Comparison of ENCODE assay signal across 8 cellular contexts in the genomic region with DNA sequence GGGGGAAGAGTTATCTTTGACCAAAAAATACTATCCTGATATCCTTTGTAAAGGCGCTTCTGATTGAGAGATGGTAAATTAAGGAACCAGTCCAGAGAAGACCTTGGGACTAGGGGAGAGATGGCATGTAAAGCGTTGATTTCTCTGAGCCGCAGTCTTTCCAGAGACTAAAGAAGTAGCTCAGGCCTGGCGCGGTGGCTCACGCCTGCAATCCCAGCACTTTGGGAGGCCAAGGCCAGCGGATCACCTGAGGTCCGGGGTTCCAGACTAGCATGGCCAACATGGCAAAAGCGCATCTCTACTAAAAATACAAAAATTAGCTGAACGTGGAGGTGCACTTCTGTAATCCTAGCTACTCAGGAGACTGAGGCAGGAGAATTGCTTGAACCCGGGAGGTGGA. TPM values are rescaled to one million over a fixed set of nuclear protein-coding genes. Genes with fewer than 3 reads are reported as not detected.
DNase-seq lines count a peak whose midpoint lies in the region; ATAC-seq, FAIRE-seq and TF ChIP-seq lines count a peak whose summit lies in the region.

No MANE protein-coding gene starts in this region.

- in situ Hi-C loops in HepG2 (cut with HindIII; ENCODE audit: extremely low pct_ligation_motif_present, low pct_unique_long_range_greater_than_20kb) (no loop called here), brain microvascular endothelial cell (cut with HindIII; ENCODE audit: low pct_ligation_motif_present, low sequenced_read_pairs) (no loop called here)

- peak overlapping the region; percentile 99 for H3K9ac ChIP-seq in HepG2 (ENCODE audit: insufficient read depth, low read depth, low read length)

- ATAC-seq in HepG2, result no peak
- ATAC-seq in right lobe of liver, result no peak

- BruUV-seq in HepG2 (replicated peaks; lab: Mats Ljungman, UMichigan), result no TSS peak

- no peak for FAIRE-seq in HepG2 (lab: Jason Lieb, UNC)

- no peak overlapping the region for H2AFZ ChIP-seq in HepG2 (ENCODE audit: low read length)

- no peak for TF ChIP-seq CTCF in HepG2 (CRISPR knock-in tag; IDR thresholded peaks at IDR 0.05)
- no peak for TF ChIP-seq CTCF in right lobe of liver (IDR thresholded peaks at IDR 0.05)
- TF ChIP-seq CTCF in brain microvascular endothelial cell (IDR thresholded peaks at IDR 0.05; ENCODE audit: low read depth, low read length, missing control alignments), result no peak

- no peak for DNase-seq in HepG2 (ENCODE audit: low spot score)
- DNase-seq in right lobe of liver, result no peak
- no peak for DNase-seq in brain microvascular endothelial cell
- no peak for DNase-seq in activated gamma-delta T cell treated with Interleukin-2 at 50 U/mL for 16 hours
- DNase-seq in COLO668 (lab: John Stamatoyannopoulos, UW; ENCODE audit: unreplicated experiment), result no peak
- no peak for DNase-seq in NOMO-1 treated with dmso at 0.1 percent for 144 hours (lab: John Stamatoyannopoulos, UW; ENCODE audit: unreplicated experiment)
- DNase-seq in NCI-H2171 treated with DMSO at 0.1 percent for 48 hours (lab: John Stamatoyannopoulos, UW), result no peak

- 83% methylated on average over 11 of the region's 11 CpGs for WGBS in HepG2 (ENCODE audit: low lambda C conversion rate)
- 79% methylated on average over 11 of the region's 11 CpGs for WGBS in right lobe of liver (ENCODE audit: insufficient coverage, low coverage, low lambda C conversion rate, missing lambda C conversion rate)
- 93 to 97% methylated on average over 8 to 11 of the region's 11 CpGs for WGBS in mesodermal cell (ENCODE audit: insufficient coverage in 2 of 2), 2 experiments

- POLR2A ChIA-PET in HepG2 (lab: Yijun Ruan, JAX), result interaction anchor here (1.2 to 6.2 kb wide), 2 partner anchors 10 to 14 kb away, joined by 4 to 47 read pairs; no protein-coding TSS in a partner anchor

- peaks cover 81% of the 10 kb centered on the region for H3K79me2 ChIP-seq in HepG2 (ENCODE audit: insufficient read depth, low read length)

- TF ChIP-seq EP300 in HepG2 (IDR thresholded peaks at IDR 0.05; ENCODE audit: low read depth in 2 of 2, low read length in 2 of 2) (no peak), HepG2 (CRISPR knock-in tag; IDR thresholded peaks at IDR 0.05; ENCODE audit: borderline replicate concordance) (no peak)

- H3K27ac ChIP-seq in HepG2 (ENCODE audit: extremely low read length, insufficient read depth, low read length) (peak overlapping the region; percentile 88), right lobe of liver (no peak overlapping the region), brain microvascular endothelial cell (peak overlapping the region; percentile 83), mesodermal cell (ENCODE audit: low read depth, low read length, severe bottlenecking) (peak overlapping the region; percentile 93)

- H3K36me3 ChIP-seq in HepG2 (replicated peaks in 1 of 2; ENCODE audit: control insufficient read depth in 1 of 2, insufficient read depth in 2 of 2, low read length in 2 of 2), result peaks cover 0 to 8% of the 10 kb centered on the region in 2 experiments; a peak in 3 of 5 replicates
- no peaks in the 10 kb centered on the region for H3K36me3 ChIP-seq in right lobe of liver
- no peaks in the 10 kb centered on the region for H3K36me3 ChIP-seq in brain microvascular endothelial cell (replicated peaks)
- H3K36me3 ChIP-seq in mesodermal cell (ENCODE audit: control insufficient read depth, insufficient read depth, low read length), result peaks cover 42% of the 10 kb centered on the region

- H3K4me3 ChIP-seq in HepG2 (replicated peaks in 1 of 3; ENCODE audit: insufficient read depth in 1 of 3, low read depth in 2 of 3, low read length in 3 of 3), result peak overlapping the region; percentile 97 to 99 (median 97)
- H3K4me3 ChIP-seq in right lobe of liver, result peak overlapping the region in 1 of 3 donors; percentile 96
- H3K4me3 ChIP-seq in brain microvascular endothelial cell (ENCODE audit: low read depth, low read length), result peak overlapping the region; percentile 91
- H3K4me3 ChIP-seq in mesodermal cell (ENCODE audit: extremely low read depth, insufficient read depth, low read length, poor library complexity, severe bottlenecking), result peak overlapping the region; percentile 99

- peaks cover 45% of the 10 kb centered on the region for H3K4me1 ChIP-seq in HepG2 (ENCODE audit: insufficient read depth, low read length)
- peaks cover 0 to 38% (median 12%) of the 10 kb centered on the region in 4 donors for H3K4me1 ChIP-seq in right lobe of liver
- peaks cover 25% of the 10 kb centered on the region for H3K4me1 ChIP-seq in mesodermal cell (ENCODE audit: control insufficient read depth, insufficient read depth, low read length, poor library complexity, severe bottlenecking)

- TF ChIP-seq POLR2A in HepG2 (IDR thresholded peaks at IDR 0.05; ENCODE audit: insufficient read depth in 1 of 2, low read depth in 2 of 2, low read length in 2 of 2) (no peak), right lobe of liver (IDR thresholded peaks at IDR 0.05) (no peak)

- no peaks in the 10 kb centered on the region for H3K9me3 ChIP-seq in HepG2 (ENCODE audit: low read length)
- no peaks in the 10 kb centered on the region for H3K9me3 ChIP-seq in right lobe of liver
- no peaks in the 10 kb centered on the region for H3K9me3 ChIP-seq in mesodermal cell (ENCODE audit: control insufficient read depth, low read length)

- peaks cover 36% of the 10 kb centered on the region for H4K20me1 ChIP-seq in HepG2 (ENCODE audit: insufficient read depth, low read length)

- intact Hi-C loops in HepG2 (cut with micrococcal nuclease; ENCODE audit: unreplicated experiment), result no loop called here
- intact Hi-C loops in right lobe of liver (cut with DNase I), result no loop called here

- CTCF ChIA-PET in HepG2 (lab: Yijun Ruan, JAX; ENCODE audit: low intra/inter-chr PET ratio, low total read pairs), result no interaction called here

- H3K4me2 ChIP-seq in HepG2 (ENCODE audit: low read depth, low read length), result peak overlapping the region; percentile 85

- TF ChIP-seq RAD21 in HepG2 (CRISPR knock-in tag; IDR thresholded peaks at IDR 0.05), result no peak

- H3K27me3 ChIP-seq in HepG2 (ENCODE audit: control insufficient read depth in 1 of 2, insufficient read depth in 2 of 2, low read length in 2 of 2), result no peaks in the 10 kb centered on the region; a peak in 1 of 5 replicates
- no peaks in the 10 kb centered on the region for H3K27me3 ChIP-seq in right lobe of liver
- no peaks in the 10 kb centered on the region for H3K27me3 ChIP-seq in brain microvascular endothelial cell (replicated peaks)

RNA-seq across cellular contexts. Expression of gene CENPT, which starts 0.6 kb away (rescaled TPM):
- total RNA-seq in HepG2 (2016; rRNA removed; fragmentation: Illumina TruSeq; extraction: Trizol) (24.8 and 43.3 TPM in 2 replicates), right lobe of liver (10 to 100 TPM; 12.2 to 21.1 (median 18.2) TPM)
- 11.2 and 11.7 TPM in 2 replicates for total RNA-seq in HepG2 (2016; cell fraction: cytosol; rRNA removed; fragmentation: Illumina TruSeq; extraction: Trizol; ENCODE audit: low read depth)
- total RNA-seq in HepG2 (2016; cell fraction: insoluble cytoplasmic fraction; rRNA removed; fragmentation: Illumina TruSeq; extraction: Trizol), result 22.8 and 43.9 TPM in 2 replicates
- total RNA-seq in HepG2 (2016; cell fraction: membrane; rRNA removed; fragmentation: Illumina TruSeq; extraction: Trizol), result 7.4 and 8.2 TPM in 2 replicates
- total RNA-seq in HepG2 (2016; cell fraction: nucleus; rRNA removed; fragmentation: Illumina TruSeq; extraction: Trizol), result 43.8 and 49.8 TPM in 2 replicates
- polyA plus RNA-seq in HepG2 (2011; rRNA removed), result 40.9 and 51.3 TPM in 2 replicates
- polyA plus RNA-seq in HepG2 (2011; cell fraction: cytosol; rRNA removed), result 17.4 and 28.9 TPM in 2 replicates
- 414 and 516 TPM in 2 replicates for polyA plus RNA-seq in HepG2 (2011; cell fraction: nucleus; rRNA removed)
- 22.1 and 28.1 TPM in 2 replicates for polyA plus RNA-seq in HepG2 (2012)
- polyA plus RNA-seq in HepG2 (2016; cell fraction: cytosol; fragmentation: Illumina TruSeq; extraction: Trizol; ENCODE audit: low read depth), result 3.3 and 4.0 TPM in 2 replicates
- polyA plus RNA-seq in HepG2 (2016; cell fraction: insoluble cytoplasmic fraction; fragmentation: Illumina TruSeq; extraction: Trizol; ENCODE audit: low read depth), result 22.0 and 24.2 TPM in 2 replicates
- 4.4 and 6.6 TPM in 2 replicates for polyA plus RNA-seq in HepG2 (2016; cell fraction: membrane; fragmentation: Illumina TruSeq; extraction: Trizol; ENCODE audit: low read depth)
- 153 and 170 TPM in 2 replicates for polyA plus RNA-seq in HepG2 (2016; cell fraction: nucleus; fragmentation: Illumina TruSeq; extraction: Trizol; ENCODE audit: insufficient read depth, low read depth)
- 38.6 and 47.8 TPM in 2 replicates for polyA minus RNA-seq in HepG2 (2011; rRNA and poly(A)+ RNA removed; ENCODE audit: low replicate concordance)
- 8.8 and 11.4 TPM in 2 replicates for polyA minus RNA-seq in HepG2 (2011; cell fraction: cytosol; rRNA and poly(A)+ RNA removed)
- polyA minus RNA-seq in HepG2 (2011; cell fraction: nucleus; rRNA and poly(A)+ RNA removed), result 35.9 and 44.5 TPM in 2 replicates
- 46.2 TPM for polyA plus RNA-seq in mesodermal cell (2013, experiment 1 of 2)
- polyA plus RNA-seq in mesodermal cell (2013, experiment 2 of 2), result 39.0 TPM

RNA-seq across cellular contexts. Expression of gene NUTF2, which starts 1.4 kb away (rescaled TPM):
- total RNA-seq in HepG2 (2016; rRNA removed; fragmentation: Illumina TruSeq; extraction: Trizol) (214 and 224 TPM in 2 replicates), right lobe of liver (10 to 100 TPM; 23.4 to 67.8 (median 33.9) TPM)
- 79.7 and 100.0 TPM in 2 replicates for total RNA-seq in HepG2 (2016; cell fraction: cytosol; rRNA removed; fragmentation: Illumina TruSeq; extraction: Trizol; ENCODE audit: low read depth)
- total RNA-seq in HepG2 (2016; cell fraction: insoluble cytoplasmic fraction; rRNA removed; fragmentation: Illumina TruSeq; extraction: Trizol), result 209 and 229 TPM in 2 replicates
- 120 and 150 TPM in 2 replicates for total RNA-seq in HepG2 (2016; cell fraction: membrane; rRNA removed; fragmentation: Illumina TruSeq; extraction: Trizol)
- 79.9 and 90.1 TPM in 2 replicates for total RNA-seq in HepG2 (2016; cell fraction: nucleus; rRNA removed; fragmentation: Illumina TruSeq; extraction: Trizol)
- polyA plus RNA-seq in HepG2 (2011; rRNA removed), result 168 and 198 TPM in 2 replicates
- polyA plus RNA-seq in HepG2 (2011; cell fraction: cytosol; rRNA removed), result 212 and 299 TPM in 2 replicates
- 132 and 146 TPM in 2 replicates for polyA plus RNA-seq in HepG2 (2011; cell fraction: nucleus; rRNA removed)
- polyA plus RNA-seq in HepG2 (2012), result 140 and 216 TPM in 2 replicates
- 108 and 138 TPM in 2 replicates for polyA plus RNA-seq in HepG2 (2016; cell fraction: cytosol; fragmentation: Illumina TruSeq; extraction: Trizol; ENCODE audit: low read depth)
- 277 and 305 TPM in 2 replicates for polyA plus RNA-seq in HepG2 (2016; cell fraction: insoluble cytoplasmic fraction; fragmentation: Illumina TruSeq; extraction: Trizol; ENCODE audit: low read depth)
- 139 and 154 TPM in 2 replicates for polyA plus RNA-seq in HepG2 (2016; cell fraction: membrane; fragmentation: Illumina TruSeq; extraction: Trizol; ENCODE audit: low read depth)
- 173 and 182 TPM in 2 replicates for polyA plus RNA-seq in HepG2 (2016; cell fraction: nucleus; fragmentation: Illumina TruSeq; extraction: Trizol; ENCODE audit: insufficient read depth, low read depth)
- 366 and 394 TPM in 2 replicates for polyA minus RNA-seq in HepG2 (2011; rRNA and poly(A)+ RNA removed; ENCODE audit: low replicate concordance)
- polyA minus RNA-seq in HepG2 (2011; cell fraction: cytosol; rRNA and poly(A)+ RNA removed), result 157 and 165 TPM in 2 replicates
- 60.0 and 81.7 TPM in 2 replicates for polyA minus RNA-seq in HepG2 (2011; cell fraction: nucleus; rRNA and poly(A)+ RNA removed)
- 258 TPM for polyA plus RNA-seq in mesodermal cell (2013, experiment 1 of 2)
- 246 TPM for polyA plus RNA-seq in mesodermal cell (2013, experiment 2 of 2)

RNA-seq across cellular contexts. Expression of gene THAP11, which starts 6.0 kb away (rescaled TPM):
- total RNA-seq in HepG2 (2016; rRNA removed; fragmentation: Illumina TruSeq; extraction: Trizol), result 53.4 and 53.8 TPM in 2 replicates
- total RNA-seq in HepG2 (2016; cell fraction: cytosol; rRNA removed; fragmentation: Illumina TruSeq; extraction: Trizol; ENCODE audit: low read depth), result 48.1 and 65.0 TPM in 2 replicates
- 54.0 and 55.5 TPM in 2 replicates for total RNA-seq in HepG2 (2016; cell fraction: insoluble cytoplasmic fraction; rRNA removed; fragmentation: Illumina TruSeq; extraction: Trizol)
- total RNA-seq in HepG2 (2016; cell fraction: membrane; rRNA removed; fragmentation: Illumina TruSeq; extraction: Trizol), result 91.2 and 112 TPM in 2 replicates
- 18.7 and 22.3 TPM in 2 replicates for total RNA-seq in HepG2 (2016; cell fraction: nucleus; rRNA removed; fragmentation: Illumina TruSeq; extraction: Trizol)
- 44.2 and 45.5 TPM in 2 replicates for polyA plus RNA-seq in HepG2 (2011; rRNA removed)
- polyA plus RNA-seq in HepG2 (2011; cell fraction: cytosol; rRNA removed), result 45.9 and 53.3 TPM in 2 replicates
- 22.1 and 23.2 TPM in 2 replicates for polyA plus RNA-seq in HepG2 (2011; cell fraction: nucleus; rRNA removed)
- 25.9 and 34.6 TPM in 2 replicates for polyA plus RNA-seq in HepG2 (2012)
- 42.2 and 59.3 TPM in 2 replicates for polyA plus RNA-seq in HepG2 (2016; cell fraction: cytosol; fragmentation: Illumina TruSeq; extraction: Trizol; ENCODE audit: low read depth)
- 50.1 and 54.2 TPM in 2 replicates for polyA plus RNA-seq in HepG2 (2016; cell fraction: insoluble cytoplasmic fraction; fragmentation: Illumina TruSeq; extraction: Trizol; ENCODE audit: low read depth)
- 66.6 and 83.2 TPM in 2 replicates for polyA plus RNA-seq in HepG2 (2016; cell fraction: membrane; fragmentation: Illumina TruSeq; extraction: Trizol; ENCODE audit: low read depth)
- polyA plus RNA-seq in HepG2 (2016; cell fraction: nucleus; fragmentation: Illumina TruSeq; extraction: Trizol; ENCODE audit: insufficient read depth, low read depth), result 28.8 and 33.3 TPM in 2 replicates
- 45.1 and 58.5 TPM in 2 replicates for polyA minus RNA-seq in HepG2 (2011; rRNA and poly(A)+ RNA removed; ENCODE audit: low replicate concordance)
- 26.7 and 28.4 TPM in 2 replicates for polyA minus RNA-seq in HepG2 (2011; cell fraction: cytosol; rRNA and poly(A)+ RNA removed)
- 8.2 and 9.8 TPM in 2 replicates for polyA minus RNA-seq in HepG2 (2011; cell fraction: nucleus; rRNA and poly(A)+ RNA removed)
- total RNA-seq in right lobe of liver, result 10 to 100 TPM in 4 of 6 experiments, 1 to 10 TPM in 2; 8.9 to 23.9 (median 11.7) TPM
- polyA plus RNA-seq in mesodermal cell (2013, experiment 1 of 2), result 25.7 TPM
- polyA plus RNA-seq in mesodermal cell (2013, experiment 2 of 2), result 24.1 TPM

RNA-seq across cellular contexts. Expression of gene EDC4, which starts 24.7 kb away (rescaled TPM):
- total RNA-seq in HepG2 (2016; rRNA removed; fragmentation: Illumina TruSeq; extraction: Trizol), result 53.4 and 59.1 TPM in 2 replicates
- 3.4 and 6.4 TPM in 2 replicates for total RNA-seq in HepG2 (2016; cell fraction: cytosol; rRNA removed; fragmentation: Illumina TruSeq; extraction: Trizol; ENCODE audit: low read depth)
- 49.7 and 63.5 TPM in 2 replicates for total RNA-seq in HepG2 (2016; cell fraction: insoluble cytoplasmic fraction; rRNA removed; fragmentation: Illumina TruSeq; extraction: Trizol)
- total RNA-seq in HepG2 (2016; cell fraction: membrane; rRNA removed; fragmentation: Illumina TruSeq; extraction: Trizol), result 14.5 and 17.3 TPM in 2 replicates
- total RNA-seq in HepG2 (2016; cell fraction: nucleus; rRNA removed; fragmentation: Illumina TruSeq; extraction: Trizol), result 56.7 and 57.8 TPM in 2 replicates
- 51.4 and 65.8 TPM in 2 replicates for polyA plus RNA-seq in HepG2 (2011; rRNA removed)
- 31.1 and 42.0 TPM in 2 replicates for polyA plus RNA-seq in HepG2 (2011; cell fraction: cytosol; rRNA removed)
- polyA plus RNA-seq in HepG2 (2011; cell fraction: nucleus; rRNA removed), result 315 and 402 TPM in 2 replicates
- 35.8 and 45.8 TPM in 2 replicates for polyA plus RNA-seq in HepG2 (2012)
- polyA plus RNA-seq in HepG2 (2016; cell fraction: cytosol; fragmentation: Illumina TruSeq; extraction: Trizol; ENCODE audit: low read depth), result 3.8 and 5.4 TPM in 2 replicates
- 41.9 and 50.8 TPM in 2 replicates for polyA plus RNA-seq in HepG2 (2016; cell fraction: insoluble cytoplasmic fraction; fragmentation: Illumina TruSeq; extraction: Trizol; ENCODE audit: low read depth)
- 4.5 and 8.2 TPM in 2 replicates for polyA plus RNA-seq in HepG2 (2016; cell fraction: membrane; fragmentation: Illumina TruSeq; extraction: Trizol; ENCODE audit: low read depth)
- polyA plus RNA-seq in HepG2 (2016; cell fraction: nucleus; fragmentation: Illumina TruSeq; extraction: Trizol; ENCODE audit: insufficient read depth, low read depth), result 159 and 172 TPM in 2 replicates
- polyA minus RNA-seq in HepG2 (2011; rRNA and poly(A)+ RNA removed; ENCODE audit: low replicate concordance), result 150 and 170 TPM in 2 replicates
- polyA minus RNA-seq in HepG2 (2011; cell fraction: cytosol; rRNA and poly(A)+ RNA removed), result 37.8 and 44.5 TPM in 2 replicates
- 61.0 and 65.3 TPM in 2 replicates for polyA minus RNA-seq in HepG2 (2011; cell fraction: nucleus; rRNA and poly(A)+ RNA removed)
- total RNA-seq in right lobe of liver, result 10 to 100 TPM; 16.2 to 25.4 (median 19.5) TPM
- polyA plus RNA-seq in mesodermal cell (2013, experiment 1 of 2), result 63.8 TPM
- polyA plus RNA-seq in mesodermal cell (2013, experiment 2 of 2), result 47.6 TPM

RNA-seq across cellular contexts. Expression of gene NRN1L, which starts 36.6 kb away (rescaled TPM):
- 0.53 TPM in 1 of 2 replicates, not detected in the other for total RNA-seq in HepG2 (2016; rRNA removed; fragmentation: Illumina TruSeq; extraction: Trizol)
- total RNA-seq in HepG2 (2016; cell fraction: cytosol; rRNA removed; fragmentation: Illumina TruSeq; extraction: Trizol; ENCODE audit: low read depth), result not detected in 2 replicates
- total RNA-seq in HepG2 (2016; cell fraction: insoluble cytoplasmic fraction; rRNA removed; fragmentation: Illumina TruSeq; extraction: Trizol), result 0.24 TPM in 1 of 2 replicates, not detected in the other
- 0.38 TPM in 1 of 2 replicates, not detected in the other for total RNA-seq in HepG2 (2016; cell fraction: membrane; rRNA removed; fragmentation: Illumina TruSeq; extraction: Trizol)
- not detected in 2 replicates for total RNA-seq in HepG2 (2016; cell fraction: nucleus; rRNA removed; fragmentation: Illumina TruSeq; extraction: Trizol)
- polyA plus RNA-seq in HepG2 (2011; rRNA removed), result 1.2 and 1.3 TPM in 2 replicates
- 0.33 and 0.93 TPM in 2 replicates for polyA plus RNA-seq in HepG2 (2011; cell fraction: cytosol; rRNA removed)
- polyA plus RNA-seq in HepG2 (2011; cell fraction: nucleus; rRNA removed), result 11.7 and 16.3 TPM in 2 replicates
- polyA plus RNA-seq in HepG2 (2012), result 0.90 and 2.0 TPM in 2 replicates
- polyA plus RNA-seq in HepG2 (2016; cell fraction: cytosol; fragmentation: Illumina TruSeq; extraction: Trizol; ENCODE audit: low read depth), result 0.19 TPM in 1 of 2 replicates, not detected in the other
- polyA plus RNA-seq in HepG2 (2016; cell fraction: insoluble cytoplasmic fraction; fragmentation: Illumina TruSeq; extraction: Trizol; ENCODE audit: low read depth), result not detected in 2 replicates
- polyA plus RNA-seq in HepG2 (2016; cell fraction: membrane; fragmentation: Illumina TruSeq; extraction: Trizol; ENCODE audit: low read depth), result not detected in 2 replicates
- polyA plus RNA-seq in HepG2 (2016; cell fraction: nucleus; fragmentation: Illumina TruSeq; extraction: Trizol; ENCODE audit: insufficient read depth, low read depth), result 1.4 and 1.9 TPM in 2 replicates
- polyA minus RNA-seq in HepG2 (2011; rRNA and poly(A)+ RNA removed; ENCODE audit: low replicate concordance), result 0.86 TPM in 1 of 2 replicates, not detected in the other
- polyA minus RNA-seq in HepG2 (2011; cell fraction: cytosol; rRNA and poly(A)+ RNA removed), result not detected in 2 replicates
- polyA minus RNA-seq in HepG2 (2011; cell fraction: nucleus; rRNA and poly(A)+ RNA removed), result not detected in 2 replicates
- under 1 TPM in 1 of 6 experiments, not detected in 5; 0.84 TPM for total RNA-seq in right lobe of liver
- 1.00 TPM for polyA plus RNA-seq in mesodermal cell (2013, experiment 1 of 2)
- polyA plus RNA-seq in mesodermal cell (2013, experiment 2 of 2), result not detected

Comparison
In these comparisons a context has a peak if more than half of its experiments do, and no peak if none do; other contexts are left out.
1. H3K27ac ChIP-seq: peak in HepG2 (single experiment), brain microvascular endothelial cell (single experiment) and mesodermal cell (single experiment); none in right lobe of liver (0 of 3).